In the genomic region with DNA sequence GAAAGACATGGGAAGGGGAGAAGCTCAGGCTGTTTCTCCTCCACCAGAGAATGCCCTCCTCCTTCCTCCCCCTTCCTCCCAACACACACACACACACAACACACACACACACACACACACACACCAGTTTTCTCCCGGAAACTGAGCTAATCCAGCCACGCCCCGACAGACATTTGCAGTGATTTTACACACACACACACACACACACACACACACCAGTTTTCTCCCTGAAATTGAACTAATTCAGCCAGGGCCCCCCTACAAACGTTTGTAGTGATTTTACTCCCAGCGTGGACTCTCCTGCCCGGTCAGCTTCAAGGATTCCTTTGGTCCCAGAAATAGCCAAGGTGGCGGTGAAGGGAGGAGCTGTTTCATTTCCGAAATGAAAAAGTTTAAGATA, we compare ENCODE assay signal across 8 cellular contexts. TPM values are rescaled to one million over a fixed set of nuclear protein-coding genes. Genes with fewer than 3 reads are reported as not detected.
DNase-seq lines count a peak whose midpoint lies in the region; ATAC-seq and TF ChIP-seq lines count a peak whose summit lies in the region.

No MANE protein-coding gene starts in this region.

- peaks cover 14% of the 10 kb centered on the region for H3K36me3 Mint-ChIP-seq in activated T-cell treated with anti-CD3 and anti-CD28 coated beads, Interleukin-2, amount 50 U/mL, for 4 hours (ENCODE audit: insufficient read depth)
- peaks cover 27% of the 10 kb centered on the region for H3K36me3 Mint-ChIP-seq in neural progenitor cell

- no peak for TF ChIP-seq RAD21 in HCT116 (IDR thresholded peaks at IDR 0.05; ENCODE audit: low read depth)

- no peak for TF ChIP-seq CTCF in HCT116 (IDR thresholded peaks at IDR 0.05 in 2 of 3, conservative IDR thresholded peaks at IDR 0.05 in 1 of 3; ENCODE audit: borderline replicate concordance in 1 of 3, insufficient read depth in 1 of 3, low read depth in 2 of 3, low read length in 2 of 3)
- no peak for TF ChIP-seq CTCF in gastroesophageal sphincter (IDR thresholded peaks at IDR 0.05)
- TF ChIP-seq CTCF in neural progenitor cell (IDR thresholded peaks at IDR 0.05), result no peak

- H3K9me2 ChIP-seq in HCT116 (ENCODE audit: insufficient read depth), result no peaks in the 10 kb centered on the region

- no peak overlapping the region for H2AFZ ChIP-seq in HCT116 (ENCODE audit: low read depth, low read length, poor library complexity, severe bottlenecking)
- no peak overlapping the region for H2AFZ ChIP-seq in neural progenitor cell (replicated peaks)

- CTCF ChIA-PET in HCT116 (lab: Charles Lee), result interaction anchor here (0.6 to 1.2 kb wide), 2 partner anchors 9 to 316 kb away, joined by 3 read pairs; no protein-coding TSS in a partner anchor

- TF ChIP-seq EP300 in gastroesophageal sphincter (IDR thresholded peaks at IDR 0.05), result no peak

- TF ChIP-seq POLR2A in HCT116 (IDR thresholded peaks at IDR 0.05; ENCODE audit: borderline replicate concordance, extremely low read depth, insufficient read depth, insufficient read length), result no peak
- no peak for TF ChIP-seq POLR2A in gastroesophageal sphincter (IDR thresholded peaks at IDR 0.05)

- H3K9ac ChIP-seq in HCT116 (ENCODE audit: low read length), result peak overlapping the region; percentile 48
- no peak overlapping the region for H3K9ac ChIP-seq in neural progenitor cell

- peaks cover 3% of the 10 kb centered on the region for H3K9me3 Mint-ChIP-seq in activated T-cell treated with anti-CD3 and anti-CD28 coated beads, Interleukin-2, amount 50 U/mL, for 4 hours
- H3K9me3 Mint-ChIP-seq in neural progenitor cell, result peaks cover 17% of the 10 kb centered on the region

- H3K4me2 ChIP-seq in HCT116 (ENCODE audit: low read length) (peak overlapping the region; percentile 80), neural progenitor cell (peak overlapping the region; percentile 83)

- peak; percentile 40 for DNase-seq in A172 (ENCODE audit: low spot score)
- peak; percentile 10 for DNase-seq in HCT116 (ENCODE audit: low read depth, low spot score)
- DNase-seq in activated T-cell treated with anti-CD3 and anti-CD28 coated beads, Interleukin-2, amount 50 U/mL, for 4 hours, result peak; percentile 15
- DNase-seq in neural progenitor cell (ENCODE audit: low spot score), result peak; percentile 28
- no peak for DNase-seq in middle frontal gyrus (ENCODE audit: extremely low spot score, low spot score)
- DNase-seq in inferior parietal cortex (ENCODE audit: extremely low spot score), result no peak

- H3K27ac ChIP-seq in HCT116 (ENCODE audit: low read depth, low read length) (peak overlapping the region; percentile 26; the same call in 1 of the 2 replicates), gastroesophageal sphincter (peak overlapping the region in 3 of 4 donors; percentile 51 to 78 (median 75)), neural progenitor cell (no peak overlapping the region)

- H3K4me1 Mint-ChIP-seq in activated T-cell treated with anti-CD3 and anti-CD28 coated beads, Interleukin-2, amount 50 U/mL, for 4 hours (ENCODE audit: low read depth), result peaks cover 10% of the 10 kb centered on the region
- H3K4me1 Mint-ChIP-seq in neural progenitor cell, result peaks cover 56% of the 10 kb centered on the region

- no peaks in the 10 kb centered on the region for H3K27me3 Mint-ChIP-seq in activated T-cell treated with anti-CD3 and anti-CD28 coated beads, Interleukin-2, amount 50 U/mL, for 4 hours (ENCODE audit: low read depth)
- H3K27me3 Mint-ChIP-seq in neural progenitor cell (ENCODE audit: insufficient read depth, low read depth), result peaks cover 16% of the 10 kb centered on the region

- no TSS peak for BruUV-seq in HCT116 (replicated peaks; lab: Mats Ljungman, UMichigan)

- H3K4me3 ChIP-seq in HCT116 (replicated peaks in 1 of 2; ENCODE audit: low read depth in 1 of 2, low read length in 2 of 2) (peak overlapping the region; percentile 40 to 59), gastroesophageal sphincter (peak overlapping the region; percentile 67), neural progenitor cell (peak overlapping the region; percentile 45)

- H3F3A ChIP-seq in neural progenitor cell (ENCODE audit: low read depth), result peaks cover 42% of the 10 kb centered on the region

- RAD21 ChIA-PET in HCT116 (lab: Charles Lee; ENCODE audit: low non-redundant PET in 1 of 2, low total read pairs in 2 of 2, uncharacterized antibody in 2 of 2, unreplicated experiment in 2 of 2), result no interaction called here

- H3K27me3 ChIP-seq in HCT116 (ENCODE audit: insufficient read depth, low read length) (no peaks in the 10 kb centered on the region), gastroesophageal sphincter (no peaks in the 10 kb centered on the region), neural progenitor cell (peaks cover 86% of the 10 kb centered on the region)

- POLR2A ChIA-PET in HCT116 (lab: Charles Lee), result no interaction called here

- 3 to 17% methylated on average over 4 to 8 of the region's 8 CpGs for WGBS in gastroesophageal sphincter (ENCODE audit: low coverage in 1 of 2), 2 donors

- peak overlapping the region; percentile 97 for H3K27ac Mint-ChIP-seq in neural progenitor cell

- H3K79me2 ChIP-seq in HCT116 (ENCODE audit: insufficient read depth, low read length) (no peaks in the 10 kb centered on the region), neural progenitor cell (ENCODE audit: low read depth) (no peaks in the 10 kb centered on the region)

- H3K36me3 ChIP-seq in HCT116 (ENCODE audit: control insufficient read depth in 1 of 2, insufficient read depth in 2 of 2, low read length in 2 of 2) (no peaks in the 10 kb centered on the region), gastroesophageal sphincter (no peaks in the 10 kb centered on the region), neural progenitor cell (no peaks in the 10 kb centered on the region)

- peak overlapping the region; percentile 78 for H3K4me3 Mint-ChIP-seq in activated T-cell treated with anti-CD3 and anti-CD28 coated beads, Interleukin-2, amount 50 U/mL, for 4 hours
- H3K4me3 Mint-ChIP-seq in neural progenitor cell, result peak overlapping the region; percentile 83

- intact Hi-C loops in HCT116 (cut with micrococcal nuclease), result no loop called here

- peak; percentile 28 for ATAC-seq in HCT116
- no peak for ATAC-seq in activated T-cell treated with anti-CD3 and anti-CD28 coated beads, Interleukin-2, amount 50 U/mL, for 4 hours
- ATAC-seq in gastroesophageal sphincter, result peak; percentile 33
- ATAC-seq in GM19455 (IDR thresholded peaks at IDR 0.05; ENCODE audit: unreplicated experiment), result no peak

- H4K20me1 ChIP-seq in HCT116 (ENCODE audit: insufficient read depth), result no peaks in the 10 kb centered on the region
- peaks cover 71% of the 10 kb centered on the region for H4K20me1 ChIP-seq in neural progenitor cell (ENCODE audit: low read depth)

- H3K9me3 ChIP-seq in HCT116 (ENCODE audit: control insufficient read depth in 1 of 2, insufficient read depth in 1 of 2, low read depth in 1 of 2, low read length in 2 of 2) (no peaks in the 10 kb centered on the region), gastroesophageal sphincter (no peaks in the 10 kb centered on the region), neural progenitor cell (ENCODE audit: low read depth) (no peaks in the 10 kb centered on the region)

- H3K4me1 ChIP-seq in HCT116 (ENCODE audit: control insufficient read depth in 1 of 2, insufficient read depth in 2 of 2, low read length in 2 of 2) (peaks cover 13 to 26% of the 10 kb centered on the region in 2 experiments), gastroesophageal sphincter (peaks cover 0 to 4% (median 0%) of the 10 kb centered on the region in 3 donors), neural progenitor cell (peaks cover 15% of the 10 kb centered on the region)

TF ChIP-seq in HCT116, 20 proteins besides CTCF, POLR2A, EP300 and RAD21:
- TF ChIP-seq, protein P1, sequence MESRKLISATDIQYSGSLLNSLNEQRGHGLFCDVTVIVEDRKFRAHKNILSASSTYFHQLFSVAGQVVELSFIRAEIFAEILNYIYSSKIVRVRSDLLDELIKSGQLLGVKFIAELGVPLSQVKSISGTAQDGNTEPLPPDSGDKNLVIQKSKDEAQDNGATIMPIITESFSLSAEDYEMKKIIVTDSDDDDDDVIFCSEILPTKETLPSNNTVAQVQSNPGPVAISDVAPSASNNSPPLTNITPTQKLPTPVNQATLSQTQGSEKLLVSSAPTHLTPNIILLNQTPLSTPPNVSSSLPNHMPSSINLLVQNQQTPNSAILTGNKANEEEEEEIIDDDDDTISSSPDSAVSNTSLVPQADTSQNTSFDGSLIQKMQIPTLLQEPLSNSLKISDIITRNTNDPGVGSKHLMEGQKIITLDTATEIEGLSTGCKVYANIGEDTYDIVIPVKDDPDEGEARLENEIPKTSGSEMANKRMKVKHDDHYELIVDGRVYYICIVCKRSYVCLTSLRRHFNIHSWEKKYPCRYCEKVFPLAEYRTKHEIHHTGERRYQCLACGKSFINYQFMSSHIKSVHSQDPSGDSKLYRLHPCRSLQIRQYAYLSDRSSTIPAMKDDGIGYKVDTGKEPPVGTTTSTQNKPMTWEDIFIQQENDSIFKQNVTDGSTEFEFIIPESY (IDR thresholded peaks at IDR 0.05; ENCODE audit: extremely low read depth, insufficient replicate concordance, low read length), result no peak
- TF ChIP-seq EZH2 (IDR thresholded peaks at IDR 0.05) (no peak), ZNF274 (IDR thresholded peaks at IDR 0.05; ENCODE audit: low read depth, low read length) (no peak), SIN3A (IDR thresholded peaks at IDR 0.05; ENCODE audit: low read depth) (no peak)

RNA-seq across cellular contexts. Expression of a gene that starts 32.9 kb away (rescaled TPM):
- total RNA-seq in A172 (2014; rRNA removed; shearing (Covaris generic)), result 36.0 and 43.8 TPM in 2 replicates
- total RNA-seq in HCT116 (2021; ENCODE audit: unreplicated experiment) (18.5 TPM), gastroesophageal sphincter (10 to 100 TPM; 17.8 to 25.4 (median 23.4) TPM), neural progenitor cell (ENCODE audit: low replicate concordance) (24.9 and 33.9 TPM in 2 replicates)
- 15.7 and 18.6 TPM in 2 replicates for polyA plus RNA-seq in HCT116 (2012)
- 10 to 100 TPM; 27.6 to 30.1 (median 29.7) TPM for total RNA-seq in activated T-cell treated with anti-CD3 and anti-CD28 coated beads, Interleukin-2, amount 50 U/mL, for 4 hours

Comparison
In these comparisons a context has a peak if more than half of its experiments do, and no peak if none do; other contexts are left out.
1. DNase-seq: peak in A172 (single experiment), HCT116 (single experiment), activated T-cell treated with anti-CD3 and anti-CD28 coated beads, Interleukin-2, amount 50 U/mL, for 4 hours (single experiment) and neural progenitor cell (single experiment); none in middle frontal gyrus (single experiment) and inferior parietal cortex (single experiment).
2. ATAC-seq: peak in HCT116 (single experiment) and gastroesophageal sphincter (single experiment); none in activated T-cell treated with anti-CD3 and anti-CD28 coated beads, Interleukin-2, amount 50 U/mL, for 4 hours (0 of 2) and GM19455 (single experiment).
3. Peak in every context shown above with its lines, with median percentiles within 50 percentile points of each other: H3K4me3 ChIP-seq.